In the genomic region with DNA sequence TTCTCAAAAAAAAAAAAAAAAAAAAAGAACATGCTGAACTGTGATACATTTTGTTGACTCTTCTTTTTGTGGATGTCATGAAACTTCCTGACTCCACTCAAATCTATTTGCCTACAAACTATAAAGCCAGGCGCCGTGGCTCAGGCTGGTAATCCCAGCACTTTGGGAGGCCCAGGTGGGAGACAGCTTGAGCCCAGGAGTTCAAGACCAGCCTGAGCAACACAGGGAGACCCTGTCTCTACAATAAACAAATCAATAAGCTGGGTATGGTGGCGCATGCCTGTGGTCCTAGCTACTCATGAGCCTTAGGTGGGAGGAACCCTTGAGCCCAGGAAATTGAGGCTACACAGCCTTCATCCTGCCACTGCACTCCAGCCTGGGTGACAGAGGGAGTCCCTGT, we compare ENCODE assay signal across 2 cellular contexts.
TF ChIP-seq lines count a peak whose summit lies in the region.

No MANE protein-coding gene starts in this region.

TF ChIP-seq in GM23338, 12 proteins besides CTCF, POLR2A, EP300 and RAD21 (continues in another document):
- TF ChIP-seq NANOG (IDR thresholded peaks at IDR 0.05; ENCODE audit: borderline replicate concordance) (no peak), ZNF331 (CRISPR knock-in tag; IDR thresholded peaks at IDR 0.05; ENCODE audit: low read depth) (no peak), EZH2 (IDR thresholded peaks at IDR 0.05; ENCODE audit: low read depth, unreplicated experiment) (no peak), CREB1 (CRISPR knock-in tag; IDR thresholded peaks at IDR 0.05; ENCODE audit: low read depth) (no peak), POLR2AphosphoS5 (IDR thresholded peaks at IDR 0.05; ENCODE audit: low read depth) (no peak), ZNF114 (CRISPR knock-in tag; IDR thresholded peaks at IDR 0.05) (no peak), STAT1 (IDR thresholded peaks at IDR 0.05; ENCODE audit: unreplicated experiment) (no peak)
- TF ChIP-seq, protein P1, sequence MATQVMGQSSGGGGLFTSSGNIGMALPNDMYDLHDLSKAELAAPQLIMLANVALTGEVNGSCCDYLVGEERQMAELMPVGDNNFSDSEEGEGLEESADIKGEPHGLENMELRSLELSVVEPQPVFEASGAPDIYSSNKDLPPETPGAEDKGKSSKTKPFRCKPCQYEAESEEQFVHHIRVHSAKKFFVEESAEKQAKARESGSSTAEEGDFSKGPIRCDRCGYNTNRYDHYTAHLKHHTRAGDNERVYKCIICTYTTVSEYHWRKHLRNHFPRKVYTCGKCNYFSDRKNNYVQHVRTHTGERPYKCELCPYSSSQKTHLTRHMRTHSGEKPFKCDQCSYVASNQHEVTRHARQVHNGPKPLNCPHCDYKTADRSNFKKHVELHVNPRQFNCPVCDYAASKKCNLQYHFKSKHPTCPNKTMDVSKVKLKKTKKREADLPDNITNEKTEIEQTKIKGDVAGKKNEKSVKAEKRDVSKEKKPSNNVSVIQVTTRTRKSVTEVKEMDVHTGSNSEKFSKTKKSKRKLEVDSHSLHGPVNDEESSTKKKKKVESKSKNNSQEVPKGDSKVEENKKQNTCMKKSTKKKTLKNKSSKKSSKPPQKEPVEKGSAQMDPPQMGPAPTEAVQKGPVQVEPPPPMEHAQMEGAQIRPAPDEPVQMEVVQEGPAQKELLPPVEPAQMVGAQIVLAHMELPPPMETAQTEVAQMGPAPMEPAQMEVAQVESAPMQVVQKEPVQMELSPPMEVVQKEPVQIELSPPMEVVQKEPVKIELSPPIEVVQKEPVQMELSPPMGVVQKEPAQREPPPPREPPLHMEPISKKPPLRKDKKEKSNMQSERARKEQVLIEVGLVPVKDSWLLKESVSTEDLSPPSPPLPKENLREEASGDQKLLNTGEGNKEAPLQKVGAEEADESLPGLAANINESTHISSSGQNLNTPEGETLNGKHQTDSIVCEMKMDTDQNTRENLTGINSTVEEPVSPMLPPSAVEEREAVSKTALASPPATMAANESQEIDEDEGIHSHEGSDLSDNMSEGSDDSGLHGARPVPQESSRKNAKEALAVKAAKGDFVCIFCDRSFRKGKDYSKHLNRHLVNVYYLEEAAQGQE (IDR thresholded peaks at IDR 0.05; ENCODE audit: unreplicated experiment): no peak
- TF ChIP-seq, protein P2, sequence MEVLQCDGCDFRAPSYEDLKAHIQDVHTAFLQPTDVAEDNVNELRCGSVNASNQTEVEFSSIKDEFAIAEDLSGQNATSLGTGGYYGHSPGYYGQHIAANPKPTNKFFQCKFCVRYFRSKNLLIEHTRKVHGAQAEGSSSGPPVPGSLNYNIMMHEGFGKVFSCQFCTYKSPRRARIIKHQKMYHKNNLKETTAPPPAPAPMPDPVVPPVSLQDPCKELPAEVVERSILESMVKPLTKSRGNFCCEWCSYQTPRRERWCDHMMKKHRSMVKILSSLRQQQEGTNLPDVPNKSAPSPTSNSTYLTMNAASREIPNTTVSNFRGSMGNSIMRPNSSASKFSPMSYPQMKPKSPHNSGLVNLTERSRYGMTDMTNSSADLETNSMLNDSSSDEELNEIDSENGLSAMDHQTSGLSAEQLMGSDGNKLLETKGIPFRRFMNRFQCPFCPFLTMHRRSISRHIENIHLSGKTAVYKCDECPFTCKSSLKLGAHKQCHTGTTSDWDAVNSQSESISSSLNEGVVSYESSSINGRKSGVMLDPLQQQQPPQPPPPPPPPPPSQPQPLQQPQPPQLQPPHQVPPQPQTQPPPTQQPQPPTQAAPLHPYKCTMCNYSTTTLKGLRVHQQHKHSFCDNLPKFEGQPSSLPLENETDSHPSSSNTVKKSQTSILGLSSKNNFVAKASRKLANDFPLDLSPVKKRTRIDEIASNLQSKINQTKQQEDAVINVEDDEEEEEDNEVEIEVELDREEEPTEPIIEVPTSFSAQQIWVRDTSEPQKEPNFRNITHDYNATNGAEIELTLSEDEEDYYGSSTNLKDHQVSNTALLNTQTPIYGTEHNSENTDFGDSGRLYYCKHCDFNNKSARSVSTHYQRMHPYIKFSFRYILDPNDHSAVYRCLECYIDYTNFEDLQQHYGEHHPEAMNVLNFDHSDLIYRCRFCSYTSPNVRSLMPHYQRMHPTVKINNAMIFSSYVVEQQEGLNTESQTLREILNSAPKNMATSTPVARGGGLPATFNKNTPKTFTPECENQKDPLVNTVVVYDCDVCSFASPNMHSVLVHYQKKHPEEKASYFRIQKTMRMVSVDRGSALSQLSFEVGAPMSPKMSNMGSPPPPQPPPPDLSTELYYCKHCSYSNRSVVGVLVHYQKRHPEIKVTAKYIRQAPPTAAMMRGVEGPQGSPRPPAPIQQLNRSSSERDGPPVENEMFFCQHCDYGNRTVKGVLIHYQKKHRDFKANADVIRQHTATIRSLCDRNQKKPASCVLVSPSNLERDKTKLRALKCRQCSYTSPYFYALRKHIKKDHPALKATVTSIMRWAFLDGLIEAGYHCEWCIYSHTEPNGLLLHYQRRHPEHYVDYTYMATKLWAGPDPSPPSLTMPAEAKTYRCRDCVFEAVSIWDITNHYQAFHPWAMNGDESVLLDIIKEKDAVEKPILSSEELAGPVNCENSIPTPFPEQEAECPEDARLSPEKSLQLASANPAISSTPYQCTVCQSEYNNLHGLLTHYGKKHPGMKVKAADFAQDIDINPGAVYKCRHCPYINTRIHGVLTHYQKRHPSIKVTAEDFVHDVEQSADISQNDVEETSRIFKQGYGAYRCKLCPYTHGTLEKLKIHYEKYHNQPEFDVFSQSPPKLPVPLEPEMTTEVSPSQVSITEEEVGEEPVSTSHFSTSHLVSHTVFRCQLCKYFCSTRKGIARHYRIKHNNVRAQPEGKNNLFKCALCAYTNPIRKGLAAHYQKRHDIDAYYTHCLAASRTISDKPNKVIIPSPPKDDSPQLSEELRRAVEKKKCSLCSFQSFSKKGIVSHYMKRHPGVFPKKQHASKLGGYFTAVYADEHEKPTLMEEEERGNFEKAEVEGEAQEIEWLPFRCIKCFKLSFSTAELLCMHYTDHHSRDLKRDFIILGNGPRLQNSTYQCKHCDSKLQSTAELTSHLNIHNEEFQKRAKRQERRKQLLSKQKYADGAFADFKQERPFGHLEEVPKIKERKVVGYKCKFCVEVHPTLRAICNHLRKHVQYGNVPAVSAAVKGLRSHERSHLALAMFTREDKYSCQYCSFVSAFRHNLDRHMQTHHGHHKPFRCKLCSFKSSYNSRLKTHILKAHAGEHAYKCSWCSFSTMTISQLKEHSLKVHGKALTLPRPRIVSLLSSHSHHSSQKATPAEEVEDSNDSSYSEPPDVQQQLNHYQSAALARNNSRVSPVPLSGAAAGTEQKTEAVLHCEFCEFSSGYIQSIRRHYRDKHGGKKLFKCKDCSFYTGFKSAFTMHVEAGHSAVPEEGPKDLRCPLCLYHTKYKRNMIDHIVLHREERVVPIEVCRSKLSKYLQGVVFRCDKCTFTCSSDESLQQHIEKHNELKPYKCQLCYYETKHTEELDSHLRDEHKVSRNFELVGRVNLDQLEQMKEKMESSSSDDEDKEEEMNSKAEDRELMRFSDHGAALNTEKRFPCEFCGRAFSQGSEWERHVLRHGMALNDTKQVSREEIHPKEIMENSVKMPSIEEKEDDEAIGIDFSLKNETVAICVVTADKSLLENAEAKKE (CRISPR knock-in tag; IDR thresholded peaks at IDR 0.05): no peak
- TF ChIP-seq, protein P3, sequence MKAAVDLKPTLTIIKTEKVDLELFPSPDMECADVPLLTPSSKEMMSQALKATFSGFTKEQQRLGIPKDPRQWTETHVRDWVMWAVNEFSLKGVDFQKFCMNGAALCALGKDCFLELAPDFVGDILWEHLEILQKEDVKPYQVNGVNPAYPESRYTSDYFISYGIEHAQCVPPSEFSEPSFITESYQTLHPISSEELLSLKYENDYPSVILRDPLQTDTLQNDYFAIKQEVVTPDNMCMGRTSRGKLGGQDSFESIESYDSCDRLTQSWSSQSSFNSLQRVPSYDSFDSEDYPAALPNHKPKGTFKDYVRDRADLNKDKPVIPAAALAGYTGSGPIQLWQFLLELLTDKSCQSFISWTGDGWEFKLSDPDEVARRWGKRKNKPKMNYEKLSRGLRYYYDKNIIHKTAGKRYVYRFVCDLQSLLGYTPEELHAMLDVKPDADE (IDR thresholded peaks at IDR 0.05): no peak

TF ChIP-seq in K562, 482 proteins besides CTCF, POLR2A, EP300 and RAD21 (continues in another document):
- no peak for TF ChIP-seq ZNF584 (CRISPR knock-in tag; IDR thresholded peaks at IDR 0.05; ENCODE audit: low read depth)
- TF ChIP-seq SIX5 (IDR thresholded peaks at IDR 0.05; ENCODE audit: borderline replicate concordance in 1 of 2, insufficient read depth in 1 of 2, low read depth in 1 of 2, low read length in 2 of 2): no peak
- TF ChIP-seq ZNF24 (IDR thresholded peaks at IDR 0.05): no peak
- no peak for TF ChIP-seq ZNF384 (IDR thresholded peaks at IDR 0.05; ENCODE audit: low read depth, low read length)
- TF ChIP-seq ZNF140 (CRISPR knock-in tag; IDR thresholded peaks at IDR 0.05): no peak
- TF ChIP-seq, protein P4, sequence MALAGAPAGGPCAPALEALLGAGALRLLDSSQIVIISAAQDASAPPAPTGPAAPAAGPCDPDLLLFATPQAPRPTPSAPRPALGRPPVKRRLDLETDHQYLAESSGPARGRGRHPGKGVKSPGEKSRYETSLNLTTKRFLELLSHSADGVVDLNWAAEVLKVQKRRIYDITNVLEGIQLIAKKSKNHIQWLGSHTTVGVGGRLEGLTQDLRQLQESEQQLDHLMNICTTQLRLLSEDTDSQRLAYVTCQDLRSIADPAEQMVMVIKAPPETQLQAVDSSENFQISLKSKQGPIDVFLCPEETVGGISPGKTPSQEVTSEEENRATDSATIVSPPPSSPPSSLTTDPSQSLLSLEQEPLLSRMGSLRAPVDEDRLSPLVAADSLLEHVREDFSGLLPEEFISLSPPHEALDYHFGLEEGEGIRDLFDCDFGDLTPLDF (CRISPR knock-in tag; IDR thresholded peaks at IDR 0.05): no peak
- no peak for TF ChIP-seq IRF2 (CRISPR knock-in tag; IDR thresholded peaks at IDR 0.05)
- no peak for TF ChIP-seq ZNF133 (CRISPR knock-in tag; IDR thresholded peaks at IDR 0.05)
- TF ChIP-seq SRSF7 (optimal IDR thresholded peaks at IDR 0.05; ENCODE audit: low read depth, low read length): no peak
- TF ChIP-seq, protein P5, sequence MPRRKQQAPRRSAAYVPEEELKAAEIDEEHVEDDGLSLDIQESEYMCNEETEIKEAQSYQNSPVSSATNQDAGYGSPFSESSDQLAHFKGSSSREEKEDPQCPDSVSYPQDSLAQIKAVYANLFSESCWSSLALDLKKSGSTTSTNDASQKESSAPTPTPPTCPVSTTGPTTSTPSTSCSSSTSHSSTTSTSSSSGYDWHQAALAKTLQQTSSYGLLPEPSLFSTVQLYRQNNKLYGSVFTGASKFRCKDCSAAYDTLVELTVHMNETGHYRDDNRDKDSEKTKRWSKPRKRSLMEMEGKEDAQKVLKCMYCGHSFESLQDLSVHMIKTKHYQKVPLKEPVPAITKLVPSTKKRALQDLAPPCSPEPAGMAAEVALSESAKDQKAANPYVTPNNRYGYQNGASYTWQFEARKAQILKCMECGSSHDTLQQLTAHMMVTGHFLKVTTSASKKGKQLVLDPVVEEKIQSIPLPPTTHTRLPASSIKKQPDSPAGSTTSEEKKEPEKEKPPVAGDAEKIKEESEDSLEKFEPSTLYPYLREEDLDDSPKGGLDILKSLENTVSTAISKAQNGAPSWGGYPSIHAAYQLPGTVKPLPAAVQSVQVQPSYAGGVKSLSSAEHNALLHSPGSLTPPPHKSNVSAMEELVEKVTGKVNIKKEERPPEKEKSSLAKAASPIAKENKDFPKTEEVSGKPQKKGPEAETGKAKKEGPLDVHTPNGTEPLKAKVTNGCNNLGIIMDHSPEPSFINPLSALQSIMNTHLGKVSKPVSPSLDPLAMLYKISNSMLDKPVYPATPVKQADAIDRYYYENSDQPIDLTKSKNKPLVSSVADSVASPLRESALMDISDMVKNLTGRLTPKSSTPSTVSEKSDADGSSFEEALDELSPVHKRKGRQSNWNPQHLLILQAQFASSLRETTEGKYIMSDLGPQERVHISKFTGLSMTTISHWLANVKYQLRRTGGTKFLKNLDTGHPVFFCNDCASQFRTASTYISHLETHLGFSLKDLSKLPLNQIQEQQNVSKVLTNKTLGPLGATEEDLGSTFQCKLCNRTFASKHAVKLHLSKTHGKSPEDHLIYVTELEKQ (CRISPR knock-in tag; IDR thresholded peaks at IDR 0.05): no peak
- TF ChIP-seq, protein P6, sequence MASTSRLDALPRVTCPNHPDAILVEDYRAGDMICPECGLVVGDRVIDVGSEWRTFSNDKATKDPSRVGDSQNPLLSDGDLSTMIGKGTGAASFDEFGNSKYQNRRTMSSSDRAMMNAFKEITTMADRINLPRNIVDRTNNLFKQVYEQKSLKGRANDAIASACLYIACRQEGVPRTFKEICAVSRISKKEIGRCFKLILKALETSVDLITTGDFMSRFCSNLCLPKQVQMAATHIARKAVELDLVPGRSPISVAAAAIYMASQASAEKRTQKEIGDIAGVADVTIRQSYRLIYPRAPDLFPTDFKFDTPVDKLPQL (IDR thresholded peaks at IDR 0.05; ENCODE audit: extremely low read depth, insufficient read length): no peak
- TF ChIP-seq, protein P7, sequence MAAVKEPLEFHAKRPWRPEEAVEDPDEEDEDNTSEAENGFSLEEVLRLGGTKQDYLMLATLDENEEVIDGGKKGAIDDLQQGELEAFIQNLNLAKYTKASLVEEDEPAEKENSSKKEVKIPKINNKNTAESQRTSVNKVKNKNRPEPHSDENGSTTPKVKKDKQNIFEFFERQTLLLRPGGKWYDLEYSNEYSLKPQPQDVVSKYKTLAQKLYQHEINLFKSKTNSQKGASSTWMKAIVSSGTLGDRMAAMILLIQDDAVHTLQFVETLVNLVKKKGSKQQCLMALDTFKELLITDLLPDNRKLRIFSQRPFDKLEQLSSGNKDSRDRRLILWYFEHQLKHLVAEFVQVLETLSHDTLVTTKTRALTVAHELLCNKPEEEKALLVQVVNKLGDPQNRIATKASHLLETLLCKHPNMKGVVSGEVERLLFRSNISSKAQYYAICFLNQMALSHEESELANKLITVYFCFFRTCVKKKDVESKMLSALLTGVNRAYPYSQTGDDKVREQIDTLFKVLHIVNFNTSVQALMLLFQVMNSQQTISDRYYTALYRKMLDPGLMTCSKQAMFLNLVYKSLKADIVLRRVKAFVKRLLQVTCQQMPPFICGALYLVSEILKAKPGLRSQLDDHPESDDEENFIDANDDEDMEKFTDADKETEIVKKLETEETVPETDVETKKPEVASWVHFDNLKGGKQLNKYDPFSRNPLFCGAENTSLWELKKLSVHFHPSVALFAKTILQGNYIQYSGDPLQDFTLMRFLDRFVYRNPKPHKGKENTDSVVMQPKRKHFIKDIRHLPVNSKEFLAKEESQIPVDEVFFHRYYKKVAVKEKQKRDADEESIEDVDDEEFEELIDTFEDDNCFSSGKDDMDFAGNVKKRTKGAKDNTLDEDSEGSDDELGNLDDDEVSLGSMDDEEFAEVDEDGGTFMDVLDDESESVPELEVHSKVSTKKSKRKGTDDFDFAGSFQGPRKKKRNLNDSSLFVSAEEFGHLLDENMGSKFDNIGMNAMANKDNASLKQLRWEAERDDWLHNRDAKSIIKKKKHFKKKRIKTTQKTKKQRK (IDR thresholded peaks at IDR 0.05; ENCODE audit: borderline replicate concordance, low read depth, low read length): no peak
- no peak for TF ChIP-seq RAD51 (IDR thresholded peaks at IDR 0.05; ENCODE audit: borderline replicate concordance, low read depth)
- TF ChIP-seq, protein P8, sequence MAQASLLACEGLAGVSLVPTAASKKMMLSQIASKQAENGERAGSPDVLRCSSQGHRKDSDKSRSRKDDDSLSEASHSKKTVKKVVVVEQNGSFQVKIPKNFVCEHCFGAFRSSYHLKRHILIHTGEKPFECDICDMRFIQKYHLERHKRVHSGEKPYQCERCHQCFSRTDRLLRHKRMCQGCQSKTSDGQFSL (CRISPR knock-in tag; IDR thresholded peaks at IDR 0.05): no peak
- TF ChIP-seq, protein P8 (tag; IDR thresholded peaks at IDR 0.05): no peak
- TF ChIP-seq U2AF2 (optimal IDR thresholded peaks at IDR 0.05; ENCODE audit: low read depth, low read length): no peak
